In genomic region chr17:420479-421175, GRCh38 we compare ENCODE assay signal across 1 cellular context.
TF ChIP-seq lines count a peak whose summit lies in the region.

No MANE protein-coding gene starts in this region.

TF ChIP-seq in HEK293, 187 proteins besides CTCF, POLR2A, EP300 and RAD21:
- peak; percentile 67; the same call in 1 of the 2 replicates for TF ChIP-seq RBAK (tag by site-specific recombination; IDR thresholded peaks at IDR 0.05)
- TF ChIP-seq SP2 (tag by site-specific recombination; IDR thresholded peaks at IDR 0.05), result no peak
